Comparison of ENCODE assay signal across 8 cellular contexts in the genomic region with DNA sequence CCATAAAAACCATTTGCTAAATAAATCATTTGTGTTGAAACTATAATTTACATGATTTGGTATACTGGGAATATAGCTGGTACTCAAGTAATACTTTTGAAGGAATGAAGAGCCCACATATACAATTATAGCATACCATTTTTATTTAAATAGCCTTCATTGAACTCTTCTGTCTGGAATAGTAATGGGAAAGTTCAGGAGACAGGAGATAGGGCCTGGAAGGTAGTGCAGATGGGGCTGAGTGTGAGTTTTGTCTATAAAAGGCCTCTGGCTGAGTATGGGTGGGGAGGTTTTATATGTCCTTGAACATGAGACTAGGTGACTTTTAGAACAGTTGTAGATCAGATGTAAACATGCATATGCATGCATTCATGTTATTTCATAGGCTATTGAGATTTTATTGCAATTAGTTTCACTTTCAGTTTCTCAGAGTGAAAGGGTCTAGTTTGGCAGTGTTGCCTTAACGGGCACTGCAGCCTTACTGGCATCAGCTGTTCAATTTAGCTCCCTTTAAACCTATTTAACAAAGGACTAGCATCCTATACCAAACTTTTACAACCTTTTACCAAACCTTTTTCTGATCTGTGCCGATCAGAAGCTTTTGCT. TPM values are rescaled to one million over a fixed set of nuclear protein-coding genes. Genes with fewer than 3 reads are reported as not detected.
A peak's percentile ranks its signal among the peaks of the same experiment; 100 is the strongest.
DNase-seq lines count a peak whose midpoint lies in the region; TF ChIP-seq lines count a peak whose summit lies in the region.

No MANE protein-coding gene starts in this region.

- H3K4me3 ChIP-seq in left ventricle myocardium inferior (peak overlapping the region; percentile 58), skin epidermis (peak overlapping the region in 6 of 7 experiments; percentile 13 to 39 (median 21)), mesendoderm (ENCODE audit: low read length) (no peak overlapping the region)

- H3K9me3 Mint-ChIP-seq in activated naive CD4-positive, alpha-beta T cell treated with anti-CD3 and anti-CD28 coated beads, Interleukin-2, amount 10 ng/mL, durations not matched to agents 7 days and 5 days, result no peaks in the 10 kb centered on the region

- H3K36me3 Mint-ChIP-seq in activated naive CD4-positive, alpha-beta T cell treated with anti-CD3 and anti-CD28 coated beads, Interleukin-2, amount 10 ng/mL, durations not matched to agents 7 days and 5 days, result peaks cover 3% of the 10 kb centered on the region

- peak overlapping the region; percentile 83 for H3K27ac Mint-ChIP-seq in activated naive CD4-positive, alpha-beta T cell treated with anti-CD3 and anti-CD28 coated beads, Interleukin-2, amount 10 ng/mL, durations not matched to agents 7 days and 5 days

- H3K56ac ChIP-seq in mesendoderm (ENCODE audit: low read length), result no peak overlapping the region

- H3K27ac ChIP-seq in left ventricle myocardium inferior (replicated peaks) (peak overlapping the region; percentile 56), skin epidermis (peak overlapping the region in 18 of 21 experiments; percentile 6 to 82 (median 58)), mesendoderm (ENCODE audit: low read depth, low read length) (no peak overlapping the region)

- H3K9me3 ChIP-seq in left ventricle myocardium inferior (replicated peaks), result peaks cover 24% of the 10 kb centered on the region

- no peak overlapping the region for H3K23ac ChIP-seq in mesendoderm (ENCODE audit: low read length)

- no peak overlapping the region for H2AK5ac ChIP-seq in mesendoderm (ENCODE audit: low read length)

- no peak overlapping the region for H4K5ac ChIP-seq in mesendoderm (ENCODE audit: low read length)

- H3K27me3 ChIP-seq in left ventricle myocardium inferior (ENCODE audit: low read depth), result no peaks in the 10 kb centered on the region
- H3K27me3 ChIP-seq in mesendoderm (ENCODE audit: insufficient read depth, low read length, poor library complexity), result no peaks in the 10 kb centered on the region

- H3K79me2 ChIP-seq in mesendoderm (ENCODE audit: control insufficient read depth, insufficient read depth, low read length), result no peaks in the 10 kb centered on the region

- no peaks in the 10 kb centered on the region for H3K79me1 ChIP-seq in mesendoderm (ENCODE audit: low read length)

- no peak overlapping the region for H2BK15ac ChIP-seq in mesendoderm (replicated peaks; ENCODE audit: low read depth)

- H3K4ac ChIP-seq in mesendoderm (ENCODE audit: low read depth, low read length), result no peak overlapping the region

- H3K27me3 Mint-ChIP-seq in activated naive CD4-positive, alpha-beta T cell treated with anti-CD3 and anti-CD28 coated beads, Interleukin-2, amount 10 ng/mL, durations not matched to agents 7 days and 5 days, result no peaks in the 10 kb centered on the region

- no CpG with 5 or more reads among the region's 2 CpGs for WGBS in mesendoderm (ENCODE audit: extremely low coverage, insufficient coverage, low lambda C conversion rate)

- no peak for TF ChIP-seq CTCF in left ventricle myocardium inferior (IDR thresholded peaks at IDR 0.05; ENCODE audit: borderline replicate concordance)

- no peak overlapping the region for H2BK120ac ChIP-seq in mesendoderm (ENCODE audit: low read depth, low read length)

- intact Hi-C loops in left ventricle myocardium inferior (cut with micrococcal nuclease), result no loop called here

- H4K8ac ChIP-seq in mesendoderm (ENCODE audit: low read depth, low read length), result no peak overlapping the region

- H3K4me3 Mint-ChIP-seq in activated naive CD4-positive, alpha-beta T cell treated with anti-CD3 and anti-CD28 coated beads, Interleukin-2, amount 10 ng/mL, durations not matched to agents 7 days and 5 days, result peak overlapping the region; percentile 74

- H3K4me2 ChIP-seq in mesendoderm (ENCODE audit: low read length), result no peak overlapping the region

- H3K4me1 ChIP-seq in left ventricle myocardium inferior (peaks cover 20% of the 10 kb centered on the region), mesendoderm (ENCODE audit: control insufficient read depth, low read depth, low read length) (no peaks in the 10 kb centered on the region)

- DNase-seq in activated effector memory CD4-positive, alpha-beta T cell treated with anti-CD3 and anti-CD28 coated beads, Interleukin-2, amount 50 U/mL, for 16 hours, result peak; percentile 66
- DNase-seq in activated effector memory CD4-positive, alpha-beta T cell treated with Interleukin-2 at 50 U/mL for 16 hours, result no peak
- DNase-seq in H4 (ENCODE audit: low spot score), result peak; percentile 19
- DNase-seq in LHCN-M2 (ENCODE audit: low read depth), result peak; percentile 69
- peak; percentile 40 for DNase-seq in activated naive CD4-positive, alpha-beta T cell treated with anti-CD3 and anti-CD28 coated beads, Interleukin-2, amount 10 ng/mL, durations not matched to agents 7 days and 5 days
- no peak for DNase-seq in left ventricle myocardium inferior
- no peak for DNase-seq in mesendoderm

- H2BK5ac ChIP-seq in mesendoderm (ENCODE audit: low read length), result no peak overlapping the region

- no peak overlapping the region for H3K18ac ChIP-seq in mesendoderm (ENCODE audit: low read length)

- peaks cover 35% of the 10 kb centered on the region for H3K4me1 Mint-ChIP-seq in activated naive CD4-positive, alpha-beta T cell treated with anti-CD3 and anti-CD28 coated beads, Interleukin-2, amount 10 ng/mL, durations not matched to agents 7 days and 5 days

- CTCF ChIA-PET in activated naive CD4-positive, alpha-beta T cell treated with anti-CD3 and anti-CD28 coated beads, Interleukin-2, amount 10 ng/mL, durations not matched to agents 7 days and 5 days (lab: Charles Lee), result interaction anchor here (0.9 to 1.5 kb wide), 4 partner anchors 10 to 101 kb away, joined by 3 read pairs; no protein-coding TSS in a partner anchor

- H3K9ac ChIP-seq in mesendoderm (ENCODE audit: low read length), result no peak overlapping the region

- H3K36me3 ChIP-seq in left ventricle myocardium inferior (no peaks in the 10 kb centered on the region), mesendoderm (ENCODE audit: control insufficient read depth, insufficient read depth, low read length) (no peaks in the 10 kb centered on the region)

RNA-seq across cellular contexts. Expression of a gene that starts 27.2 kb away (rescaled TPM):
- 29.3 and 37.3 TPM in 2 replicates for total RNA-seq in H4 (2014; rRNA removed; shearing (Covaris generic))
- total RNA-seq in LHCN-M2 (2014; rRNA removed) (60.1 and 68.1 TPM in 2 replicates), left ventricle myocardium inferior (48.5 TPM)
- 27.6 TPM for polyA plus RNA-seq in LHCN-M2 (2012)
- 39.6 TPM for polyA plus RNA-seq in mesendoderm (2013, experiment 1 of 2)
- 38.6 TPM for polyA plus RNA-seq in mesendoderm (2013, experiment 2 of 2)

RNA-seq across cellular contexts. Expression of a gene that starts 27.4 kb away (rescaled TPM):
- 4.0 and 7.2 TPM in 2 replicates for total RNA-seq in H4 (2014; rRNA removed; shearing (Covaris generic))
- total RNA-seq in LHCN-M2 (2014; rRNA removed), result 14.8 and 14.9 TPM in 2 replicates
- 4.1 TPM for polyA plus RNA-seq in LHCN-M2 (2012)
- total RNA-seq in left ventricle myocardium inferior, result 9.9 TPM
- polyA plus RNA-seq in mesendoderm (2013, experiment 1 of 2), result 2.8 TPM
- polyA plus RNA-seq in mesendoderm (2013, experiment 2 of 2), result 3.2 TPM

Comparison
In these comparisons a context has a peak if more than half of its experiments do, and no peak if none do; other contexts are left out.
1. DNase-seq: peak in activated effector memory CD4-positive, alpha-beta T cell treated with anti-CD3 and anti-CD28 coated beads, Interleukin-2, amount 50 U/mL, for 16 hours (single experiment), H4 (single experiment), LHCN-M2 (single experiment) and activated naive CD4-positive, alpha-beta T cell treated with anti-CD3 and anti-CD28 coated beads, Interleukin-2, amount 10 ng/mL, durations not matched to agents 7 days and 5 days (single experiment); none in activated effector memory CD4-positive, alpha-beta T cell treated with Interleukin-2 at 50 U/mL for 16 hours (single experiment), left ventricle myocardium inferior (single experiment) and mesendoderm (single experiment).